In genomic region chrX:130285710-130286109, GRCh38 we compare ENCODE assay signal across 9 cellular contexts.
"Had no signal": no experiment of that assay in that cellular context is flagged by ENCODE, and none has a peak within 500 bp of the region (broad histone marks: within the 10 kb centered on the region; RNA-seq: fewer than 3 reads in every experiment).

No MANE protein-coding gene starts in this region.

- H3K27ac Mint-ChIP-seq: HFFc6, IgD-negative memory B cell had no signal

- H3K9ac ChIP-seq: GM23248 had no signal

- H3K36me3 ChIP-seq: HAP-1 had no signal

- H3K9me3 Mint-ChIP-seq: HFFc6 had no signal

- H3K4me3 Mint-ChIP-seq: HFFc6, IgD-negative memory B cell had no signal

- H3K4me3 ChIP-seq: GM23248, HAP-1 had no signal

- H3K4me1 Mint-ChIP-seq: IgD-negative memory B cell had no signal

- FAIRE-seq: HepG2 had no signal

- DNase-seq: GOT3, H7 had no signal

- H3K9me3 ChIP-seq: HAP-1 had no signal

- H3K36me3 Mint-ChIP-seq: IgD-negative memory B cell had no signal

- H3K27ac ChIP-seq: GM23248, HL-60 had no signal

- ATAC-seq: HCT116, HepG2 had no signal
